8 cellular contexts compared by ENCODE assay signal in genomic region chr19:38736413-38737280, GRCh38. TPM values are rescaled to one million over a fixed set of nuclear protein-coding genes. Genes with fewer than 3 reads are reported as not detected.
A peak's percentile ranks its signal among the peaks of the same experiment; 100 is the strongest.
DNase-seq lines count a peak whose midpoint lies in the region; ATAC-seq, FAIRE-seq and TF ChIP-seq lines count a peak whose summit lies in the region.

No MANE protein-coding gene starts in this region.

- no peak overlapping the region for H3K9ac ChIP-seq in astrocyte (ENCODE audit: low read length)

- peaks cover 1% of the 10 kb centered on the region for H3K4me1 Mint-ChIP-seq in astrocyte (ENCODE audit: low read depth, unreplicated experiment)

- H3K4me1 ChIP-seq in astrocyte (ENCODE audit: insufficient read depth, low read length): peaks cover 24% of the 10 kb centered on the region

- peaks cover 5% of the 10 kb centered on the region for H3K27me3 Mint-ChIP-seq in astrocyte (ENCODE audit: low read depth, unreplicated experiment)

- H3K9me3 Mint-ChIP-seq in astrocyte (ENCODE audit: unreplicated experiment): peaks cover 4% of the 10 kb centered on the region

- H3K27me3 ChIP-seq in astrocyte (ENCODE audit: insufficient read depth, low read length) (no peaks in the 10 kb centered on the region), kidney epithelial cell (ENCODE audit: control insufficient read depth, insufficient read depth, low read length) (peaks cover 2% of the 10 kb centered on the region)

- H3K36me3 Mint-ChIP-seq in astrocyte (ENCODE audit: low read depth, unreplicated experiment): peaks cover 5% of the 10 kb centered on the region

- H3K4me2 ChIP-seq in astrocyte (ENCODE audit: low read length): peak overlapping the region; percentile 67

- H3K36me3 ChIP-seq in astrocyte (ENCODE audit: insufficient read depth, low read length) (peaks cover 5% of the 10 kb centered on the region), kidney epithelial cell (ENCODE audit: control insufficient read depth, insufficient read depth, low read length) (no peaks in the 10 kb centered on the region)

- no peak overlapping the region for H2AFZ ChIP-seq in astrocyte (ENCODE audit: low read depth, low read length)

- H3K9me3 ChIP-seq in astrocyte (ENCODE audit: insufficient read depth, low read depth, low read length): no peaks in the 10 kb centered on the region

- no peaks in the 10 kb centered on the region for H3K79me2 ChIP-seq in astrocyte (ENCODE audit: insufficient read depth, low read length)

- H3K4me3 ChIP-seq in astrocyte (ENCODE audit: insufficient read depth, low read depth, low read length) (no peak overlapping the region), kidney epithelial cell (ENCODE audit: low read depth, low read length) (peak overlapping the region; percentile 32)

- in situ Hi-C loops in KBM-7 (cut with MboI; ENCODE audit: low pct_unique_long_range_greater_than_20kb, low sequenced_read_pairs): no loop called here

- TF ChIP-seq CTCF in astrocyte (IDR thresholded peaks at IDR 0.05; ENCODE audit: insufficient read depth, low read depth, low read length) (no peak), kidney epithelial cell (IDR thresholded peaks at IDR 0.05; ENCODE audit: insufficient read depth, low read length, poor library complexity, severe bottlenecking) (no peak)

- ATAC-seq in SK-N-SH treated with all-trans-retinoic acid at 6 μM for 48 hours (peak; percentile 1), GM21737 (IDR thresholded peaks at IDR 0.05; ENCODE audit: unreplicated experiment) (no peak)

- peaks cover 34% of the 10 kb centered on the region for H4K20me1 ChIP-seq in astrocyte (ENCODE audit: insufficient read depth, low read length)

- no peak overlapping the region for H3K27ac ChIP-seq in astrocyte (ENCODE audit: low read depth, low read length)

- H3K4me3 Mint-ChIP-seq in astrocyte (ENCODE audit: unreplicated experiment): peak overlapping the region; percentile 68

- DNase-seq in SHP77 (lab: John Stamatoyannopoulos, UW): peak; percentile 14 to 24
- no peak for DNase-seq in SHP77 treated with DMSO at 0.1 percent for 48 hours (lab: John Stamatoyannopoulos, UW)
- no peak for DNase-seq in astrocyte (ENCODE audit: low read depth)
- no peak for DNase-seq in kidney epithelial cell (ENCODE audit: low read depth)
- peak; percentile 45 to 78 (median 61) for DNase-seq in stimulated activated CD4-positive, alpha-beta T cell treated with anti-CD3 and anti-CD28 coated beads, TNF-alpha, amount 100 ng/mL, for 48 hours (ENCODE audit: low read depth in 3 of 3)
- no peak for DNase-seq in KBM-7

- no peak overlapping the region for H3K27ac Mint-ChIP-seq in astrocyte (ENCODE audit: unreplicated experiment)

- no peak for FAIRE-seq in astrocyte (lab: Jason Lieb, UNC)

TF ChIP-seq in SK-N-SH treated with all-trans-retinoic acid at 6 μM for 48 hours, 23 proteins besides CTCF, POLR2A, EP300 and RAD21:
- no peak for TF ChIP-seq ISL1 (CRISPR knock-in tag; IDR thresholded peaks at IDR 0.05)
- TF ChIP-seq PATZ1 (CRISPR knock-in tag; IDR thresholded peaks at IDR 0.05; ENCODE audit: borderline replicate concordance): no peak
- no peak for TF ChIP-seq ZFP30 (CRISPR knock-in tag; IDR thresholded peaks at IDR 0.05)
- TF ChIP-seq RARB (CRISPR knock-in tag; IDR thresholded peaks at IDR 0.05): no peak

RNA-seq across cellular contexts. Expression of gene CAPN12, which starts 7.6 kb away (rescaled TPM):
- 4.6 and 6.0 TPM in 2 replicates for total RNA-seq in astrocyte
- 0.68 and 1.3 TPM in 2 replicates for total RNA-seq in kidney epithelial cell

RNA-seq across cellular contexts. Expression of gene LGALS7, which starts 36.7 kb away (rescaled TPM):
- total RNA-seq in astrocyte (not detected in 2 replicates), kidney epithelial cell (0.55 TPM in 1 of 2 replicates, not detected in the other)

RNA-seq across cellular contexts. Expression of gene LGALS7B, which starts 52.4 kb away (rescaled TPM):
- not detected in 2 replicates for total RNA-seq in astrocyte
- not detected in 2 replicates for total RNA-seq in kidney epithelial cell

Comparison
In these comparisons a context has a peak if more than half of its experiments do, and no peak if none do; other contexts are left out.
1. DNase-seq: peak in SHP77 (2 of 2) and stimulated activated CD4-positive, alpha-beta T cell treated with anti-CD3 and anti-CD28 coated beads, TNF-alpha, amount 100 ng/mL, for 48 hours (3 of 3); none in SHP77 treated with DMSO at 0.1 percent for 48 hours (single experiment), astrocyte (single experiment), kidney epithelial cell (single experiment) and KBM-7 (single experiment).